ENCODE assay signal across 1 cellular context in genomic region chr12:51322452-51322851, GRCh38.
TF ChIP-seq lines count a peak whose summit lies in the region.

No MANE protein-coding gene starts in this region.

TF ChIP-seq in H1, 55 proteins besides CTCF, POLR2A, EP300 and RAD21:
- no peak for TF ChIP-seq TAF7 (optimal IDR thresholded peaks at IDR 0.05; ENCODE audit: borderline replicate concordance, low read depth, low read length)
- no peak for TF ChIP-seq EGR1 (IDR thresholded peaks at IDR 0.05; ENCODE audit: borderline replicate concordance, low read depth, low read length)
- no peak for TF ChIP-seq RBBP5 (IDR thresholded peaks at IDR 0.05; ENCODE audit: borderline replicate concordance, low read depth, low read length)
- TF ChIP-seq NANOG (IDR thresholded peaks at IDR 0.05; ENCODE audit: insufficient read depth, low read depth, low read length, poor library complexity, severe bottlenecking) = no peak
- TF ChIP-seq ATF3 (IDR thresholded peaks at IDR 0.05; ENCODE audit: insufficient read depth, low read depth, low read length) = no peak
- no peak for TF ChIP-seq SAP30 (IDR thresholded peaks at IDR 0.05; ENCODE audit: insufficient read depth, insufficient replicate concordance, low read length)
- TF ChIP-seq SP2 (IDR thresholded peaks at IDR 0.05; ENCODE audit: low read length) = no peak
- no peak for TF ChIP-seq USF2 (IDR thresholded peaks at IDR 0.05; ENCODE audit: low read length)
- TF ChIP-seq ZNF274 (IDR thresholded peaks at IDR 0.05; ENCODE audit: borderline replicate concordance, extremely low read depth, low read length) = no peak
- no peak for TF ChIP-seq BACH1 (IDR thresholded peaks at IDR 0.05; ENCODE audit: low read length)
- TF ChIP-seq JUN (IDR thresholded peaks at IDR 0.05; ENCODE audit: low read depth, low read length) = no peak
- no peak for TF ChIP-seq ATF2 (IDR thresholded peaks at IDR 0.05; ENCODE audit: low read length)
- TF ChIP-seq CREB1 (IDR thresholded peaks at IDR 0.05) = no peak
- TF ChIP-seq RFX5 (IDR thresholded peaks at IDR 0.05; ENCODE audit: borderline replicate concordance, low read depth, low read length) = no peak
- TF ChIP-seq SP1 (IDR thresholded peaks at IDR 0.05; ENCODE audit: low read depth, low read length) = no peak
- TF ChIP-seq CHD2 (IDR thresholded peaks at IDR 0.05; ENCODE audit: low read length) = no peak
- TF ChIP-seq HDAC2 (IDR thresholded peaks at IDR 0.05; ENCODE audit: borderline replicate concordance in 1 of 2, low read depth in 2 of 2, low read length in 2 of 2) = no peak
TF ChIP-seq in H1: peak in this region for 0.
